Comparison of ENCODE assay signal across 18 cellular contexts in the genomic region with DNA sequence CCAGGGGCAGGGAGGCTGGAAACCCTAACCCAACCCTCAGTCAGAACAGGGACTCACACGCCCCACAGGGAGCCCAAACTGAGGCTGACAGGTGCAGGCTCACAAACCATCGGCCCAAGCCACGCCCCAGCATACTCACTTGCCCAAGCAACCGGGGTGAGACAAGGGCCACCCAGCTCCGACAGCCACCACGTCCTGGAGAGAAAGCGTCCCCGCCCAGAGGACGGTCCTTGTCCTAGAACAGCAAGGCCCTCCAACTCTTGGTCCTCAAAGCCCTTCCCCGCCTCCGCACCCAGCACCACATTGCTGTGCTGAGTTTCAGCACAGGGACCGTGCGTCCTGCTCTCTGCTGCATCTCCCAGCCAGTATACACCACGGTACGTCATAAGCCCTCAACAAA. TPM values are rescaled to one million over a fixed set of nuclear protein-coding genes. Genes with fewer than 3 reads are reported as not detected.
DNase-seq lines count a peak whose midpoint lies in the region; ATAC-seq, FAIRE-seq and TF ChIP-seq lines count a peak whose summit lies in the region.
"Had no signal": no experiment of that assay in that cellular context is flagged by ENCODE, and none has a peak within 500 bp of the region (broad histone marks: within the 10 kb centered on the region; RNA-seq: fewer than 3 reads in every experiment).

No MANE protein-coding gene starts in this region.

- H3K36me3 Mint-ChIP-seq in activated CD4-positive, alpha-beta T cell treated with anti-CD3 and anti-CD28 coated beads, Interleukin-2, amount 10 ng/mL, durations not matched to agents 24 days and 14 days (ENCODE audit: low read depth): peaks cover 45% of the 10 kb centered on the region

- no peak overlapping the region for H3K4me3 Mint-ChIP-seq in activated CD4-positive, alpha-beta T cell treated with anti-CD3 and anti-CD28 coated beads, Interleukin-2, amount 10 ng/mL, durations not matched to agents 24 days and 14 days
- H3K4me3 Mint-ChIP-seq: activated T-helper 17 cell treated with anti-CD3 and anti-CD28 coated beads, Interleukin-2, amount 50 U/mL, for 72 hours had no signal

- H3K27me3 ChIP-seq in adrenal gland: no peaks in the 10 kb centered on the region

- no peaks in the 10 kb centered on the region for H3K4me1 ChIP-seq in adrenal gland (replicated peaks in 1 of 2)

- WGBS in adrenal gland, 4 donors: 87 to 97% (median 93%) methylated on average over 7 to 15 of the region's 15 CpGs

- no peaks in the 10 kb centered on the region for H3K27me3 Mint-ChIP-seq in activated CD4-positive, alpha-beta T cell treated with anti-CD3 and anti-CD28 coated beads, Interleukin-2, amount 10 ng/mL, durations not matched to agents 24 days and 14 days
- H3K27me3 Mint-ChIP-seq: activated T-helper 17 cell treated with anti-CD3 and anti-CD28 coated beads, Interleukin-2, amount 50 U/mL, for 72 hours had no signal

- intact Hi-C loops in cardiac septum (cut with DNase I) (no loop called here), Right ventricle myocardium inferior (cut with DNase I) (no loop called here), adrenal gland (cut with DNase I) (no loop called here)
- intact Hi-C loops in activated CD4-positive, alpha-beta T cell treated with anti-CD3 and anti-CD28 coated beads, Interleukin-2, amount 10 ng/mL, durations not matched to agents 24 days and 14 days (cut with micrococcal nuclease): no loop called here

- TF ChIP-seq POLR2A in H54 (IDR thresholded peaks at IDR 0.05; ENCODE audit: low read depth, low read length) (no peak), adrenal gland (IDR thresholded peaks at IDR 0.05) (no peak)

- H3K9me3 Mint-ChIP-seq in activated CD4-positive, alpha-beta T cell treated with anti-CD3 and anti-CD28 coated beads, Interleukin-2, amount 10 ng/mL, durations not matched to agents 24 days and 14 days: no peaks in the 10 kb centered on the region
- H3K9me3 Mint-ChIP-seq: activated T-helper 17 cell treated with anti-CD3 and anti-CD28 coated beads, Interleukin-2, amount 50 U/mL, for 72 hours had no signal

- no peak for ATAC-seq in Right ventricle myocardium inferior
- ATAC-seq: activated T-helper 17 cell treated with anti-CD3 and anti-CD28 coated beads, Interleukin-2, amount 50 U/mL, for 72 hours; HCT116 had no signal

- no peaks in the 10 kb centered on the region for H3K9me3 ChIP-seq in adrenal gland (replicated peaks in 1 of 3)

- H3K4me1 Mint-ChIP-seq in activated CD4-positive, alpha-beta T cell treated with anti-CD3 and anti-CD28 coated beads, Interleukin-2, amount 10 ng/mL, durations not matched to agents 24 days and 14 days: no peaks in the 10 kb centered on the region
- H3K4me1 Mint-ChIP-seq: activated T-helper 17 cell treated with anti-CD3 and anti-CD28 coated beads, Interleukin-2, amount 50 U/mL, for 72 hours had no signal

- H3K27ac Mint-ChIP-seq in activated CD4-positive, alpha-beta T cell treated with anti-CD3 and anti-CD28 coated beads, Interleukin-2, amount 10 ng/mL, durations not matched to agents 24 days and 14 days: no peak overlapping the region
- H3K27ac Mint-ChIP-seq: activated T-helper 17 cell treated with anti-CD3 and anti-CD28 coated beads, Interleukin-2, amount 50 U/mL, for 72 hours had no signal

- TF ChIP-seq CTCF in adrenal gland (IDR thresholded peaks at IDR 0.05): no peak

- H3K4me3 ChIP-seq in adrenal gland: no peak overlapping the region
- H3K4me3 ChIP-seq: skin epidermis had no signal

- no peaks in the 10 kb centered on the region for H3K36me3 ChIP-seq in adrenal gland (replicated peaks in 1 of 2)

- DNase-seq in cardiac septum (ENCODE audit: low spot score) (peak; percentile 75), Right ventricle myocardium inferior (ENCODE audit: missing footprints) (no peak), NCI-H2196 treated with DMSO at 0.1 percent for 48 hours (lab: John Stamatoyannopoulos, UW; ENCODE audit: unreplicated experiment) (peak; percentile 77), islet precursor cell (peak; percentile 46), H54 (ENCODE audit: insufficient read length, low spot score) (no peak), adrenal gland (no peak)
- DNase-seq in activated CD4-positive, CD25-positive, alpha-beta regulatory T cell treated with anti-CD3 and anti-CD28 coated beads, Interleukin-2, amount 50 U/mL, for 72 hours: no peak
- no peak for DNase-seq in activated CD4-positive, alpha-beta T cell treated with anti-CD3 and anti-CD28 coated beads, Interleukin-2, amount 10 ng/mL, durations not matched to agents 24 days and 14 days
- DNase-seq: Calu3, Karpas-422, NCI-H524, nucleus accumbens, T-helper 9 cell had no signal

- H3K27ac ChIP-seq in adrenal gland: no peak overlapping the region
- H3K27ac ChIP-seq: skin epidermis had no signal

- no peak for FAIRE-seq in H54 (lab: Jason Lieb, UNC)
- FAIRE-seq: astrocyte, RCC 7860 had no signal

RNA-seq across cellular contexts. Expression of gene MAD1L1, which starts 39.6 kb away (rescaled TPM):
- total RNA-seq in cardiac septum: 13.5 TPM
- total RNA-seq in Right ventricle myocardium inferior: 19.1 TPM
- 10 to 100 TPM; 19.4 to 82.9 (median 28.0) TPM for total RNA-seq in adrenal gland
- polyA plus RNA-seq in adrenal gland: 10 to 100 TPM in 2 of 3 donors, 1 to 10 TPM in 1; 6.7 to 87.7 (median 57.0) TPM
- total RNA-seq in activated CD4-positive, alpha-beta T cell treated with anti-CD3 and anti-CD28 coated beads, Interleukin-2, amount 10 ng/mL, durations not matched to agents 24 days and 14 days: 48.3 and 54.0 TPM in 2 replicates

RNA-seq across cellular contexts. Expression of gene MRM2, which starts 48.9 kb away (rescaled TPM):
- 15.6 TPM for total RNA-seq in cardiac septum
- total RNA-seq in Right ventricle myocardium inferior: 20.7 TPM
- total RNA-seq in adrenal gland: 10 to 100 TPM; 16.8 to 35.8 (median 25.7) TPM
- polyA plus RNA-seq in adrenal gland: 10 to 100 TPM; 17.4 to 36.4 (median 20.3) TPM
- total RNA-seq in activated CD4-positive, alpha-beta T cell treated with anti-CD3 and anti-CD28 coated beads, Interleukin-2, amount 10 ng/mL, durations not matched to agents 24 days and 14 days: 47.2 and 47.9 TPM in 2 replicates

RNA-seq across cellular contexts. Expression of gene NUDT1, which starts 48.9 kb away (rescaled TPM):
- total RNA-seq in cardiac septum (9.6 TPM), Right ventricle myocardium inferior (13.6 TPM), adrenal gland (10 to 100 TPM in 2 of 8 donors, 1 to 10 TPM in 6; 3.8 to 13.3 (median 8.2) TPM)
- 10 to 100 TPM in 1 of 3 donors, 1 to 10 TPM in 2; 2.5 to 17.3 (median 8.7) TPM for polyA plus RNA-seq in adrenal gland
- 69.9 and 81.6 TPM in 2 replicates for total RNA-seq in activated CD4-positive, alpha-beta T cell treated with anti-CD3 and anti-CD28 coated beads, Interleukin-2, amount 10 ng/mL, durations not matched to agents 24 days and 14 days

Comparison
In these comparisons a context has a peak if more than half of its experiments do, and no peak if none do; other contexts are left out.
1. DNase-seq: peak in cardiac septum (single experiment), NCI-H2196 treated with DMSO at 0.1 percent for 48 hours (single experiment) and islet precursor cell (single experiment); none in Right ventricle myocardium inferior (single experiment), H54 (single experiment), activated CD4-positive, CD25-positive, alpha-beta regulatory T cell treated with anti-CD3 and anti-CD28 coated beads, Interleukin-2, amount 50 U/mL, for 72 hours (single experiment), adrenal gland (0 of 7) and activated CD4-positive, alpha-beta T cell treated with anti-CD3 and anti-CD28 coated beads, Interleukin-2, amount 10 ng/mL, durations not matched to agents 24 days and 14 days (single experiment).